In the genomic region with DNA sequence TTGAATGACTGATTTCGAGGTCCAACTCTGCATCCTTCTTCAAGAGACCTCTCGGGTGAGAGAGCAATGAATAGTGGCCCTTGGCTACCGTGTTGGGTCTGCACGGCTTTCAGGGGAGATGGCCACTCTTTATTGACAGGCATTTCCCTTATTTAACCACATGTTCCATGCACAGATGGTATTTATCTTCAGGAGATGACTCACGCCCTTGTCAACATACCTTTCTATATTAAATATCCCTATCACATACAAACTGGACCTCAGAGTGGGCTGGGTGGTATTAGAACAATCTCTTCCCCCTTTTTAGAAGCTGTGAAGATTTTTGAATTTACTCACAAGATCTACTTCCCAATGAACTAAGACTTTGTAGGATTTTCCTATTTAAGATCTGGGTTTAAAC, we compare ENCODE assay signal across 10 cellular contexts.
A peak's percentile ranks its signal among the peaks of the same experiment; 100 is the strongest.
DNase-seq lines count a peak whose midpoint lies in the region; TF ChIP-seq lines count a peak whose summit lies in the region.
"Had no signal": no experiment of that assay in that cellular context is flagged by ENCODE, and none has a peak within 500 bp of the region (broad histone marks: within the 10 kb centered on the region; RNA-seq: fewer than 3 reads in every experiment).

No MANE protein-coding gene starts in this region.

- peaks cover 0 to 2% of the 10 kb centered on the region in 2 donors for H3K36me3 Mint-ChIP-seq in CD14-positive monocyte

- no peak overlapping the region for H3K27ac Mint-ChIP-seq in CD14-positive monocyte

- peak; percentile 93 for DNase-seq in DMS53 (lab: John Stamatoyannopoulos, UW)
- DNase-seq in NCI-H146 treated with DMSO at 0.1 percent for 48 hours (lab: John Stamatoyannopoulos, UW; ENCODE audit: unreplicated experiment), result peak; percentile 42
- peak; percentile 66 for DNase-seq in astrocyte of the spinal cord (ENCODE audit: low read depth, low spot score)
- DNase-seq in myocyte (ENCODE audit: low read depth), result peak; percentile 83
- no peak for DNase-seq in NCI-H1436 (lab: John Stamatoyannopoulos, UW)
- DNase-seq in CD14-positive monocyte (ENCODE audit: low spot score), result no peak
- no peak for DNase-seq in NCI-H2196 (lab: John Stamatoyannopoulos, UW; ENCODE audit: unreplicated experiment)
- DNase-seq in GM13977 (ENCODE audit: low spot score), result no peak
- DNase-seq: NCI-H526 had no signal

- H3K27me3 Mint-ChIP-seq in CD14-positive monocyte (ENCODE audit: low read depth in 3 of 3), result no peaks in the 10 kb centered on the region

- in situ Hi-C loops in astrocyte of the spinal cord (cut with HindIII; ENCODE audit: low sequenced_read_pairs), result no loop called here
- in situ Hi-C loops in GM13977 (cut with MboI; ENCODE audit: low pct_unique_long_range_greater_than_20kb, low sequenced_read_pairs, unreplicated experiment), result no loop called here

- no peak overlapping the region for H3K4me3 ChIP-seq in astrocyte of the spinal cord (ENCODE audit: low read depth, low read length)
- H3K4me3 ChIP-seq: cardiac muscle cell had no signal

- intact Hi-C loops in CD14-positive monocyte (cut with micrococcal nuclease), result no loop called here

- H3K4me3 Mint-ChIP-seq in CD14-positive monocyte, result no peak overlapping the region

- TF ChIP-seq CTCF in astrocyte of the spinal cord (IDR thresholded peaks at IDR 0.05; ENCODE audit: low read depth, low read length) (no peak), CD14-positive monocyte (IDR thresholded peaks at IDR 0.05) (no peak), GM13977 (IDR thresholded peaks at IDR 0.05; ENCODE audit: extremely low read depth, insufficient read depth, missing control alignments) (no peak)

- H3K4me1 Mint-ChIP-seq in CD14-positive monocyte, result peaks cover 15% of the 10 kb centered on the region

- H3K9me3 Mint-ChIP-seq in CD14-positive monocyte, result peaks cover 0 to 3% (median 0%) of the 10 kb centered on the region in 7 donors

Comparison
In these comparisons a context has a peak if more than half of its experiments do, and no peak if none do; other contexts are left out.
1. DNase-seq: peak in DMS53 (single experiment), NCI-H146 treated with DMSO at 0.1 percent for 48 hours (single experiment), astrocyte of the spinal cord (single experiment) and myocyte (single experiment); none in NCI-H1436 (single experiment), CD14-positive monocyte (single experiment), NCI-H2196 (single experiment) and GM13977 (single experiment).